Comparison of ENCODE assay signal across 16 cellular contexts in genomic region chr10:17273403-17273802, GRCh38. TPM values are rescaled to one million over a fixed set of nuclear protein-coding genes. Genes with fewer than 3 reads are reported as not detected.
DNase-seq lines count a peak whose midpoint lies in the region; ATAC-seq, FAIRE-seq and TF ChIP-seq lines count a peak whose summit lies in the region.
"Had no signal": no experiment of that assay in that cellular context is flagged by ENCODE, and none has a peak within 500 bp of the region (broad histone marks: within the 10 kb centered on the region; RNA-seq: fewer than 3 reads in every experiment).

No MANE protein-coding gene starts in this region.

- H3K27me3 Mint-ChIP-seq in HFFc6 (ENCODE audit: insufficient read depth) (peaks cover 18% of the 10 kb centered on the region), astrocyte (ENCODE audit: low read depth, unreplicated experiment) (no peaks in the 10 kb centered on the region), natural killer cell (ENCODE audit: low read depth in 2 of 2) (peaks cover 3 to 10% of the 10 kb centered on the region in 2 donors)
- H3K27me3 Mint-ChIP-seq: activated naive CD4-positive, alpha-beta T cell treated with anti-CD3 and anti-CD28 coated beads, Interleukin-2, amount 50 U/mL, for 24 hours had no signal

- no peak overlapping the region for H3K27ac ChIP-seq in astrocyte (ENCODE audit: low read depth, low read length)
- H3K27ac ChIP-seq: uterus had no signal

- peak; percentile 25 for DNase-seq in AG20443 (ENCODE audit: low spot score)
- DNase-seq in HFFc6, result peak; percentile 72
- peak; percentile 71 for DNase-seq in astrocyte (ENCODE audit: low read depth)
- DNase-seq in islet precursor cell, result peak; percentile 73
- DNase-seq in natural killer cell, result no peak
- DNase-seq in SIG-M5 (lab: John Stamatoyannopoulos, UW), result no peak
- DNase-seq in retina, result no peak
- no peak for DNase-seq in NCI-H1436 (lab: John Stamatoyannopoulos, UW)
- DNase-seq: activated CD4-positive, alpha-beta T cell treated with anti-CD3 and anti-CD28 coated beads for 1 hour; CD4-positive, alpha-beta T cell; MV-4-11; NCI-H524; uterus had no signal

- no peak overlapping the region for H2AFZ ChIP-seq in astrocyte (ENCODE audit: low read depth, low read length)

- H3K79me2 ChIP-seq in astrocyte (ENCODE audit: insufficient read depth, low read length), result no peaks in the 10 kb centered on the region

- FAIRE-seq in astrocyte (lab: Jason Lieb, UNC), result peak; percentile 90
- FAIRE-seq: GM19239 had no signal

- TF ChIP-seq CTCF in HFFc6 (IDR thresholded peaks at IDR 0.05) (no peak), astrocyte (IDR thresholded peaks at IDR 0.05; ENCODE audit: insufficient read depth, low read depth, low read length) (no peak), natural killer cell (IDR thresholded peaks at IDR 0.05) (no peak)

- no peak overlapping the region for H3K9ac ChIP-seq in astrocyte (ENCODE audit: low read length)

- H3K9me3 ChIP-seq in astrocyte (ENCODE audit: insufficient read depth, low read depth, low read length), result no peaks in the 10 kb centered on the region
- H3K9me3 ChIP-seq: uterus had no signal

- H4K20me1 ChIP-seq in astrocyte (ENCODE audit: insufficient read depth, low read length), result no peaks in the 10 kb centered on the region

- peaks cover 8% of the 10 kb centered on the region for H3K4me1 ChIP-seq in astrocyte (ENCODE audit: insufficient read depth, low read length)
- H3K4me1 ChIP-seq: uterus had no signal

- H3K36me3 Mint-ChIP-seq in HFFc6 (ENCODE audit: low read depth), result no peaks in the 10 kb centered on the region
- H3K36me3 Mint-ChIP-seq in astrocyte (ENCODE audit: low read depth, unreplicated experiment), result peaks cover 3% of the 10 kb centered on the region
- no peaks in the 10 kb centered on the region for H3K36me3 Mint-ChIP-seq in natural killer cell
- H3K36me3 Mint-ChIP-seq: natural killer cell treated with Interleukin-12 subunit alpha and Interleukin-12 subunit beta and Interleukin-15 and Interleukin-18, amount 100 ng/mL, for 72 hours had no signal

- H3K4me2 ChIP-seq in astrocyte (ENCODE audit: low read length), result peak overlapping the region; percentile 53

- H3K4me1 Mint-ChIP-seq in HFFc6 (ENCODE audit: low read depth) (peaks cover 15% of the 10 kb centered on the region), astrocyte (ENCODE audit: low read depth, unreplicated experiment) (peaks cover 8% of the 10 kb centered on the region), natural killer cell (no peaks in the 10 kb centered on the region)

- peaks cover 7% of the 10 kb centered on the region for H3K9me3 Mint-ChIP-seq in HFFc6
- H3K9me3 Mint-ChIP-seq in astrocyte (ENCODE audit: unreplicated experiment), result peaks cover 13% of the 10 kb centered on the region
- no peaks in the 10 kb centered on the region for H3K9me3 Mint-ChIP-seq in natural killer cell
- H3K9me3 Mint-ChIP-seq: activated naive CD4-positive, alpha-beta T cell treated with anti-CD3 and anti-CD28 coated beads, Interleukin-2, amount 50 U/mL, for 24 hours; CD4-positive, alpha-beta T cell; natural killer cell treated with Interleukin-12 subunit alpha and Interleukin-12 subunit beta and Interleukin-15 and Interleukin-18, amount 100 ng/mL, for 72 hours had no signal

- H3K4me3 Mint-ChIP-seq in HFFc6 (no peak overlapping the region; the same call in 1 of the 2 replicates), astrocyte (ENCODE audit: unreplicated experiment) (no peak overlapping the region), natural killer cell (no peak overlapping the region)
- H3K4me3 Mint-ChIP-seq: activated naive CD4-positive, alpha-beta T cell treated with anti-CD3 and anti-CD28 coated beads, Interleukin-2, amount 50 U/mL, for 24 hours; CD4-positive, alpha-beta T cell; natural killer cell treated with Interleukin-12 subunit alpha and Interleukin-12 subunit beta and Interleukin-15 and Interleukin-18, amount 100 ng/mL, for 72 hours had no signal

- H3K4me3 ChIP-seq in astrocyte (ENCODE audit: insufficient read depth, low read depth, low read length), result no peak overlapping the region
- H3K4me3 ChIP-seq: uterus had no signal

- ATAC-seq in natural killer cell, result no peak

- no peaks in the 10 kb centered on the region for H3K27me3 ChIP-seq in astrocyte (ENCODE audit: insufficient read depth, low read length)
- H3K27me3 ChIP-seq: uterus had no signal

- H3K36me3 ChIP-seq in astrocyte (ENCODE audit: insufficient read depth, low read length), result no peaks in the 10 kb centered on the region
- H3K36me3 ChIP-seq: uterus had no signal

- intact Hi-C loops in natural killer cell (cut with micrococcal nuclease), result no loop called here

- H3K27ac Mint-ChIP-seq in HFFc6 (no peak overlapping the region), astrocyte (ENCODE audit: unreplicated experiment) (peak overlapping the region; percentile 58), natural killer cell (no peak overlapping the region)
- H3K27ac Mint-ChIP-seq: activated naive CD4-positive, alpha-beta T cell treated with anti-CD3 and anti-CD28 coated beads, Interleukin-2, amount 50 U/mL, for 24 hours; CD4-positive, alpha-beta T cell; natural killer cell treated with Interleukin-12 subunit alpha and Interleukin-12 subunit beta and Interleukin-15 and Interleukin-18, amount 100 ng/mL, for 72 hours had no signal

RNA-seq across cellular contexts. Expression of gene VIM, which starts 45.4 kb away (rescaled TPM):
- total RNA-seq in HFFc6 (2021; fragmentation: NEBNext Ultra II Directional; extraction: Animal tissue kit (Norgen Biotek cat#: 25700)), result over 10,000 TPM in 4 of 6 experiments, 1,000 to 10,000 TPM in 2; 9,623 to 12,540 (median 10,688) TPM
- total RNA-seq in astrocyte (5,172 and 5,400 TPM in 2 replicates), natural killer cell (100 to 1,000 TPM; 627 to 717 (median 634) TPM)

Comparison
In these comparisons a context has a peak if more than half of its experiments do, and no peak if none do; other contexts are left out.
1. DNase-seq: peak in AG20443 (single experiment), HFFc6 (single experiment), astrocyte (single experiment) and islet precursor cell (single experiment); none in natural killer cell (single experiment), SIG-M5 (single experiment), retina (single experiment) and NCI-H1436 (single experiment).